ENCODE assay signal across 8 cellular contexts in the genomic region with DNA sequence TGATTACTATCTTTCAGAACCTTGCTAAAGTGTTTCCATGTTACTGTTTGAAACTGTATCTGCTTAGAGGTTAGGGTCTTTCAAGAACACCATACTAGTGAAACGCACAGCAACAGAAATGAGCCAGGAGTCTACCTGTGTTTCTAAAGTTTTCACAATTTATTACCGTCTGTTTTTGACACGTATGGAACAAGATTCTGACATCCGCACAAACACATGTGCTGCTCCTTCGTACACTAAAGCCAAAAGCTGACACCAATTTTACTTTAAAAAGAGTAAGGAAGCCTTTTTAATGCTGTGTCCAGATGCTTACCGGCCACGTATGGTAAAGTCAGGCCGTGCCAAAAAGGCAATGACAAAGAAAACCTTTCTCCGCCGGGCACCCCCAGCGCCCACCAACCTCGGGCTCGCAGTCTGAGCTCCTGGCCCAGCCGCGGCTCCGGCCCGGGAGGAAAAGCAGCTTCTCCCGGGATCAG. TPM values are rescaled to one million over a fixed set of nuclear protein-coding genes. Genes with fewer than 3 reads are reported as not detected.
DNase-seq lines count a peak whose midpoint lies in the region; ATAC-seq and TF ChIP-seq lines count a peak whose summit lies in the region.

No MANE protein-coding gene starts in this region.

- H3K27me3 Mint-ChIP-seq in activated CD4-positive, alpha-beta T cell treated with anti-CD3 and anti-CD28 coated beads, Interleukin-2, amount 10 ng/mL, durations not matched to agents 24 days and 14 days, result peaks cover 10% of the 10 kb centered on the region
- H3K27me3 Mint-ChIP-seq in progenitor cell of endocrine pancreas, result no peaks in the 10 kb centered on the region

- H3K4me1 Mint-ChIP-seq in activated CD4-positive, alpha-beta T cell treated with anti-CD3 and anti-CD28 coated beads, Interleukin-2, amount 10 ng/mL, durations not matched to agents 24 days and 14 days, result peaks cover 30% of the 10 kb centered on the region
- peaks cover 30% of the 10 kb centered on the region for H3K4me1 Mint-ChIP-seq in progenitor cell of endocrine pancreas (ENCODE audit: low read depth)

- peak overlapping the region; percentile 86 for H3K27ac Mint-ChIP-seq in activated CD4-positive, alpha-beta T cell treated with anti-CD3 and anti-CD28 coated beads, Interleukin-2, amount 10 ng/mL, durations not matched to agents 24 days and 14 days
- peak overlapping the region; percentile 98 for H3K27ac Mint-ChIP-seq in progenitor cell of endocrine pancreas

- peak overlapping the region; percentile 85 for H3K4me3 Mint-ChIP-seq in activated CD4-positive, alpha-beta T cell treated with anti-CD3 and anti-CD28 coated beads, Interleukin-2, amount 10 ng/mL, durations not matched to agents 24 days and 14 days
- peak overlapping the region; percentile 89 for H3K4me3 Mint-ChIP-seq in progenitor cell of endocrine pancreas (ENCODE audit: low read depth)

- ATAC-seq in GM19397 (IDR thresholded peaks at IDR 0.05; ENCODE audit: unreplicated experiment) (no peak), GM21423 (IDR thresholded peaks at IDR 0.05; ENCODE audit: unreplicated experiment) (no peak)

- peak overlapping the region; percentile 76 for H3K4me3 ChIP-seq in epithelial cell of esophagus (ENCODE audit: low read length)

- intact Hi-C loops in activated CD4-positive, alpha-beta T cell treated with anti-CD3 and anti-CD28 coated beads, Interleukin-2, amount 10 ng/mL, durations not matched to agents 24 days and 14 days (cut with micrococcal nuclease), result loop anchor here (2.0 to 10.0 kb wide), 4 partner anchors 32 to 742 kb away; partner anchors contain the start of genes OGT and PIN4

- no peak for DNase-seq in activated CD4-positive, alpha-beta T cell treated with anti-CD3 and anti-CD28 coated beads, Interleukin-2, amount 10 ng/mL, durations not matched to agents 24 days and 14 days
- no peak for DNase-seq in activated CD4-positive, alpha-beta T cell treated with anti-CD3 and anti-CD28 coated beads, Interleukin-2, amount 50 U/mL, for 48 hours
- DNase-seq in NAMALWA (ENCODE audit: low spot score) (peak; percentile 10), epithelial cell of esophagus (ENCODE audit: low read depth) (no peak), progenitor cell of endocrine pancreas (ENCODE audit: low spot score, unreplicated experiment) (no peak), inferior parietal cortex (ENCODE audit: extremely low spot score) (no peak)

- H3K9me3 Mint-ChIP-seq in activated CD4-positive, alpha-beta T cell treated with anti-CD3 and anti-CD28 coated beads, Interleukin-2, amount 10 ng/mL, durations not matched to agents 24 days and 14 days, result no peaks in the 10 kb centered on the region
- no peaks in the 10 kb centered on the region for H3K9me3 Mint-ChIP-seq in progenitor cell of endocrine pancreas (ENCODE audit: low read depth)

- TF ChIP-seq CTCF in epithelial cell of esophagus (IDR thresholded peaks at IDR 0.05; ENCODE audit: insufficient read depth, low read depth, low read length, missing control alignments) (no peak), progenitor cell of endocrine pancreas (IDR thresholded peaks at IDR 0.05; ENCODE audit: unreplicated experiment) (no peak)

- peaks cover 47% of the 10 kb centered on the region for H3K36me3 Mint-ChIP-seq in activated CD4-positive, alpha-beta T cell treated with anti-CD3 and anti-CD28 coated beads, Interleukin-2, amount 10 ng/mL, durations not matched to agents 24 days and 14 days (ENCODE audit: low read depth)
- H3K36me3 Mint-ChIP-seq in progenitor cell of endocrine pancreas (ENCODE audit: insufficient read depth), result peaks cover 36% of the 10 kb centered on the region

RNA-seq across cellular contexts. Expression of gene RPS4X, which starts 0.5 kb away (rescaled TPM):
- 1,047 and 1,054 TPM in 2 replicates for total RNA-seq in activated CD4-positive, alpha-beta T cell treated with anti-CD3 and anti-CD28 coated beads, Interleukin-2, amount 10 ng/mL, durations not matched to agents 24 days and 14 days
- total RNA-seq in progenitor cell of endocrine pancreas, result 1,645 and 1,663 TPM in 2 replicates

RNA-seq across cellular contexts. Expression of gene CITED1, which starts 29.2 kb away (rescaled TPM):
- total RNA-seq in activated CD4-positive, alpha-beta T cell treated with anti-CD3 and anti-CD28 coated beads, Interleukin-2, amount 10 ng/mL, durations not matched to agents 24 days and 14 days, result not detected in 2 replicates
- 1.1 and 2.0 TPM in 2 replicates for total RNA-seq in progenitor cell of endocrine pancreas

RNA-seq across cellular contexts. Expression of gene ERCC6L, which starts 37.7 kb away (rescaled TPM):
- total RNA-seq in activated CD4-positive, alpha-beta T cell treated with anti-CD3 and anti-CD28 coated beads, Interleukin-2, amount 10 ng/mL, durations not matched to agents 24 days and 14 days, result 8.1 and 8.3 TPM in 2 replicates
- 4.8 and 5.6 TPM in 2 replicates for total RNA-seq in progenitor cell of endocrine pancreas
